8 cellular contexts compared by ENCODE assay signal in genomic region chr1:94417962-94418663, GRCh38. TPM values are rescaled to one million over a fixed set of nuclear protein-coding genes. Genes with fewer than 3 reads are reported as not detected.
DNase-seq lines count a peak whose midpoint lies in the region; ATAC-seq, FAIRE-seq and TF ChIP-seq lines count a peak whose summit lies in the region.

TSS of gene ABCD3 (plus strand) at chr1:94418389. CDS start at chr1:94418479, 90 bp downstream.

- FAIRE-seq in keratinocyte (lab: Jason Lieb, UNC), result peak; percentile 34

- H4K20me1 ChIP-seq in keratinocyte (ENCODE audit: control insufficient read depth, extremely low read depth, insufficient read depth, low read length), result no peaks in the 10 kb centered on the region

- H3K9ac ChIP-seq in keratinocyte (ENCODE audit: control insufficient read depth, extremely low read depth, insufficient read depth, low read length), result peak within 1 kb of the TSS; percentile 73

- H3K9me1 ChIP-seq in keratinocyte (ENCODE audit: control insufficient read depth, extremely low read depth, insufficient read depth, low read length), result no peaks in the 10 kb centered on the region

- peak; percentile 96 for ATAC-seq in GM19043 (IDR thresholded peaks at IDR 0.05; ENCODE audit: low read depth, unreplicated experiment)
- peak; percentile 97 for ATAC-seq in HG03354 (IDR thresholded peaks at IDR 0.05; ENCODE audit: poor library complexity, severe bottlenecking, unreplicated experiment)
- peak; percentile 92 to 93 for ATAC-seq in activated CD4-positive, CD25-positive, alpha-beta regulatory T cell treated with anti-CD3 and anti-CD28 coated beads, Interleukin-2, amount 50 U/mL, for 24 hours
- peak; percentile 92 for ATAC-seq in central memory CD8-positive, alpha-beta T cell (replicated peaks; ENCODE audit: extremely low read depth, poor library complexity, severe bottlenecking)

- TF ChIP-seq CTCF in AG10803 (conservative IDR thresholded peaks at IDR 0.05; ENCODE audit: low read length) (no peak), keratinocyte (optimal IDR thresholded peaks at IDR 0.05 in 1 of 3, IDR thresholded peaks at IDR 0.05 in 1 of 3, conservative IDR thresholded peaks at IDR 0.05 in 1 of 3; ENCODE audit: extremely low read depth in 1 of 3, insufficient read depth in 2 of 3, low read length in 3 of 3) (no peak)

- H3K4me3 ChIP-seq in AG10803 (ENCODE audit: low read length) (peak within 1 kb of the TSS; percentile 79), keratinocyte (ENCODE audit: control insufficient read depth in 2 of 3, extremely low read depth in 1 of 3, insufficient read depth in 2 of 3, low read depth in 1 of 3, low read length in 3 of 3) (peak within 1 kb of the TSS; percentile 73 to 94 (median 87))

- H3K79me2 ChIP-seq in keratinocyte (ENCODE audit: control insufficient read depth, insufficient read depth, low read length), result peaks cover 46% of the 10 kb centered on the region

- DNase-seq in AG10803 (ENCODE audit: low read depth), result peak; percentile 99
- peak; percentile 91 for DNase-seq in NCI-H446 treated with DMSO at 0.1 percent for 48 hours (lab: John Stamatoyannopoulos, UW)
- peak; percentile 94 to 95 for DNase-seq in central memory CD8-positive, alpha-beta T cell (ENCODE audit: low spot score in 2 of 2)
- DNase-seq in keratinocyte (ENCODE audit: low read depth, low spot score), result peak; percentile 77
- DNase-seq in stimulated activated CD4-positive, alpha-beta T cell treated with anti-CD3 and anti-CD28 coated beads, Interleukin-12 subunit alpha, Interleukin-12 subunit beta, amount 100 ng/mL, for 48 hours (ENCODE audit: low read depth in 2 of 3, low spot score in 1 of 3), result peak; percentile 87 to 95 (median 94)

- no peaks in the 10 kb centered on the region for H3K27me3 ChIP-seq in keratinocyte (ENCODE audit: control insufficient read depth, extremely low read depth, insufficient read depth, low read length)

- H3K36me3 ChIP-seq in keratinocyte (ENCODE audit: control insufficient read depth in 2 of 2, extremely low read depth in 1 of 2, insufficient read depth in 2 of 2, low read length in 2 of 2), result no peaks in the 10 kb centered on the region

- no peak within 1 kb of the TSS for H3K27ac Mint-ChIP-seq in central memory CD8-positive, alpha-beta T cell (ENCODE audit: low read depth)

- no peak within 1 kb of the TSS for H3K4me3 Mint-ChIP-seq in central memory CD8-positive, alpha-beta T cell

- H3K9me3 ChIP-seq in keratinocyte (ENCODE audit: control insufficient read depth, low read depth, low read length), result no peaks in the 10 kb centered on the region

- peaks cover 39% of the 10 kb centered on the region for H3K4me1 Mint-ChIP-seq in central memory CD8-positive, alpha-beta T cell

- no peaks in the 10 kb centered on the region for H3K9me3 Mint-ChIP-seq in central memory CD8-positive, alpha-beta T cell

- H3K27ac ChIP-seq in keratinocyte (ENCODE audit: control insufficient read depth, insufficient read depth, low read length), result peak within 1 kb of the TSS; percentile 78

- H2AFZ ChIP-seq in keratinocyte (ENCODE audit: control insufficient read depth, low read length), result peak within 1 kb of the TSS; percentile 95

- no peaks in the 10 kb centered on the region for H3K27me3 Mint-ChIP-seq in central memory CD8-positive, alpha-beta T cell

- peak within 1 kb of the TSS; percentile 93 for H3K4me2 ChIP-seq in keratinocyte (ENCODE audit: control insufficient read depth, extremely low read depth, insufficient read depth, low read depth, low read length)

- no peaks in the 10 kb centered on the region for H3K36me3 Mint-ChIP-seq in central memory CD8-positive, alpha-beta T cell (ENCODE audit: insufficient read depth)

- peaks cover 36% of the 10 kb centered on the region for H3K4me1 ChIP-seq in keratinocyte (ENCODE audit: control insufficient read depth, extremely low read depth, insufficient read depth, low read length)

- dilution Hi-C loops in keratinocyte (cut with MboI; ENCODE audit: extremely low pct_ligation_motif_present, low sequenced_read_pairs), result no loop called here

RNA-seq across cellular contexts. Expression of gene ABCD3, which starts in this region (rescaled TPM):
- polyA plus RNA-seq in keratinocyte, result 18.3 to 34.9 TPM (median 19.4 TPM) in 3 replicates
- polyA plus RNA-seq in keratinocyte (2011; ENCODE audit: low read depth), result 26.6 TPM
- polyA plus RNA-seq in keratinocyte (2011; cell fraction: cytosol; rRNA removed), result 13.1 and 26.6 TPM in 2 replicates
- 27.7 and 38.7 TPM in 2 replicates for polyA plus RNA-seq in keratinocyte (2011; cell fraction: nucleus; rRNA removed)
- 27.2 and 28.0 TPM in 2 replicates for polyA plus RNA-seq in keratinocyte (2012; ENCODE audit: low replicate concordance)
- polyA minus RNA-seq in keratinocyte, result 5.0 to 34.5 TPM (median 16.3 TPM) in 3 replicates
- 17.3 TPM for polyA minus RNA-seq in keratinocyte (2011; cell fraction: cytosol; rRNA and poly(A)+ RNA removed)
- polyA minus RNA-seq in keratinocyte (2011; cell fraction: nucleus; rRNA and poly(A)+ RNA removed), result 21.3 and 46.2 TPM in 2 replicates

Comparison
In these comparisons a context has a peak if more than half of its experiments do, and no peak if none do; other contexts are left out.
1. Peak in every context shown above with its lines: DNase-seq, ATAC-seq, H3K4me3 ChIP-seq and H3K27ac ChIP-seq.